In the genomic region with DNA sequence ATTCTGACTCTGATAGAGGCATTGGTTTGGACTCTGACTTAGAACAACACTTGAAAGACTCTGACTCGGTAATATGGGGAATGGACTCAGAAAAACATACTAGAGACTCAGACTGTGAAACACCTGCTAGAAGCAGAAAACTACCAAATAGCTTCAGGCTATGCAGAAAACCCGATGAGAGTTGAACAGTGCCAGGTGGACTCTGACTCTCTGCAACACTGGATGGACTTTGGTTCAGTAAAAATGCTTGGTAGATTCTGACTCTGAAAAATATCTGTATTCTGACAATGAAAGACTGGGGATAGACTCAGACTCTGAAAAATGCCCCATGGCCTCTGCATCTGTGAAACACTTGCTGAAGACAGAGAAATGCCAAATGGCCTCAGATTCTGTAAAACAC, we compare ENCODE assay signal across 17 cellular contexts.
DNase-seq lines count a peak whose midpoint lies in the region; ATAC-seq, FAIRE-seq and TF ChIP-seq lines count a peak whose summit lies in the region.
"Had no signal": no experiment of that assay in that cellular context is flagged by ENCODE, and none has a peak within 500 bp of the region (broad histone marks: within the 10 kb centered on the region; RNA-seq: fewer than 3 reads in every experiment).

No MANE protein-coding gene starts in this region.

- DNase-seq in NCI-H146 treated with DMSO at 0.1 percent for 48 hours (lab: John Stamatoyannopoulos, UW; ENCODE audit: unreplicated experiment) = peak; percentile 30
- no peak for DNase-seq in left colon
- peak; percentile 14 for DNase-seq in small intestine
- DNase-seq in SHP77 (lab: John Stamatoyannopoulos, UW) = no peak
- no peak for DNase-seq in stimulated activated naive CD4-positive, alpha-beta T cell treated with Interleukin-2 at 50 U/mL for 16 hours (lab: John Stamatoyannopoulos, UW)
- DNase-seq in NCI-H345 (lab: John Stamatoyannopoulos, UW) = no peak
- DNase-seq: 8988T; Calu3; CD4-positive, alpha-beta memory T cell; DMS79 treated with DMSO at 0.1 percent for 48 hours; EL; GM23248 had no signal

- FAIRE-seq in small intestine (lab: Jason Lieb, UNC) = no peak
- FAIRE-seq: GM12878, GM19239 had no signal

- no peaks in the 10 kb centered on the region for H3K9me2 ChIP-seq in DOHH2 (replicated peaks; ENCODE audit: control insufficient read depth, low read length)

- H3K4me3 ChIP-seq in DOHH2 (ENCODE audit: low read length) = peak overlapping the region; percentile 71
- no peak overlapping the region for H3K4me3 ChIP-seq in small intestine (ENCODE audit: low read depth in 1 of 2, low read length in 2 of 2)
- H3K4me3 ChIP-seq: BLaER1, GM12878, GM23248, HAP-1 had no signal

- peak; percentile 74 for ATAC-seq in left colon
- ATAC-seq: GM12878 had no signal

- no peaks in the 10 kb centered on the region for H3K27me3 ChIP-seq in DOHH2 (ENCODE audit: control insufficient read depth, low read length)
- no peaks in the 10 kb centered on the region for H3K27me3 ChIP-seq in small intestine (ENCODE audit: control insufficient read depth in 2 of 2, insufficient read depth in 2 of 2, low read length in 2 of 2)

- WGBS in small intestine, 3 donors = 18 to 66% (median 27%) methylated on average over 2 of the region's 2 CpGs

- intact Hi-C loops in left colon (cut with DNase I, micrococcal nuclease) = no loop called here

- H3K36me3 ChIP-seq in DOHH2 (ENCODE audit: control insufficient read depth, low read length) = peaks cover 2% of the 10 kb centered on the region; the same call in 1 of the 2 replicates
- no peaks in the 10 kb centered on the region for H3K36me3 ChIP-seq in small intestine (ENCODE audit: control insufficient read depth in 2 of 2, insufficient read depth in 2 of 2, low read length in 2 of 2)
- H3K36me3 ChIP-seq: BLaER1, HAP-1 had no signal

- peaks cover 39% of the 10 kb centered on the region for H3K4me1 ChIP-seq in DOHH2 (ENCODE audit: control insufficient read depth, low read length)
- no peaks in the 10 kb centered on the region for H3K4me1 ChIP-seq in small intestine (ENCODE audit: control insufficient read depth in 2 of 2, insufficient read depth in 1 of 2, low read depth in 1 of 2, low read length in 1 of 2)
- H3K4me1 ChIP-seq: BLaER1 had no signal

- H3K4me2 ChIP-seq in DOHH2 (ENCODE audit: low read length) = peak overlapping the region; percentile 70
- H3K4me2 ChIP-seq: BLaER1 had no signal

- no peaks in the 10 kb centered on the region for H3K9me3 ChIP-seq in DOHH2 (ENCODE audit: control insufficient read depth, insufficient read depth, low read length)
- no peaks in the 10 kb centered on the region for H3K9me3 ChIP-seq in small intestine (ENCODE audit: control insufficient read depth, low read depth)
- H3K9me3 ChIP-seq: BLaER1, HAP-1 had no signal

- no peak for TF ChIP-seq CTCF in DOHH2 (IDR thresholded peaks at IDR 0.05; ENCODE audit: low read depth, low read length, poor library complexity, severe bottlenecking)

- H3K27ac ChIP-seq in DOHH2 (ENCODE audit: low read depth, low read length) (peak overlapping the region; percentile 79), small intestine (ENCODE audit: low read depth in 1 of 2, low read length in 1 of 2) (no peak overlapping the region)
- H3K27ac ChIP-seq: BLaER1, GM23248 had no signal

- peaks cover 44% of the 10 kb centered on the region for H3K79me2 ChIP-seq in DOHH2 (ENCODE audit: control insufficient read depth, low read length)

- 0 out of 2 replicates have a peak, but pooled peaks cover 3% of the 10 kb centered on the region for H3F3A ChIP-seq in DOHH2 (ENCODE audit: control insufficient read depth, insufficient read depth)

- no peaks in the 10 kb centered on the region for H4K20me1 ChIP-seq in DOHH2 (ENCODE audit: control insufficient read depth, insufficient read depth, low read depth, low read length)
- H4K20me1 ChIP-seq: BLaER1 had no signal

Comparison
In these comparisons a context has a peak if more than half of its experiments do, and no peak if none do; other contexts are left out.
1. DNase-seq: peak in NCI-H146 treated with DMSO at 0.1 percent for 48 hours (single experiment) and small intestine (single experiment); none in left colon (0 of 2), SHP77 (0 of 2), stimulated activated naive CD4-positive, alpha-beta T cell treated with Interleukin-2 at 50 U/mL for 16 hours (single experiment) and NCI-H345 (single experiment).